ENCODE assay signal across 2 cellular contexts in genomic region chr18:67278984-67279383, GRCh38.
TF ChIP-seq lines count a peak whose summit lies in the region.

No MANE protein-coding gene starts in this region.

TF ChIP-seq in SK-N-SH, 30 proteins besides CTCF, POLR2A, EP300 and RAD21 (continued from another document):
- TF ChIP-seq RCOR1 (IDR thresholded peaks at IDR 0.05; ENCODE audit: low read length) (no peak), ELF1 (IDR thresholded peaks at IDR 0.05) (no peak), RFX5 (IDR thresholded peaks at IDR 0.05; ENCODE audit: low read length) (no peak)

TF ChIP-seq in SK-N-SH treated with all-trans-retinoic acid at 6 μM for 48 hours, 23 proteins besides CTCF, POLR2A, EP300 and RAD21 (continued from another document):
- TF ChIP-seq, protein P1, sequence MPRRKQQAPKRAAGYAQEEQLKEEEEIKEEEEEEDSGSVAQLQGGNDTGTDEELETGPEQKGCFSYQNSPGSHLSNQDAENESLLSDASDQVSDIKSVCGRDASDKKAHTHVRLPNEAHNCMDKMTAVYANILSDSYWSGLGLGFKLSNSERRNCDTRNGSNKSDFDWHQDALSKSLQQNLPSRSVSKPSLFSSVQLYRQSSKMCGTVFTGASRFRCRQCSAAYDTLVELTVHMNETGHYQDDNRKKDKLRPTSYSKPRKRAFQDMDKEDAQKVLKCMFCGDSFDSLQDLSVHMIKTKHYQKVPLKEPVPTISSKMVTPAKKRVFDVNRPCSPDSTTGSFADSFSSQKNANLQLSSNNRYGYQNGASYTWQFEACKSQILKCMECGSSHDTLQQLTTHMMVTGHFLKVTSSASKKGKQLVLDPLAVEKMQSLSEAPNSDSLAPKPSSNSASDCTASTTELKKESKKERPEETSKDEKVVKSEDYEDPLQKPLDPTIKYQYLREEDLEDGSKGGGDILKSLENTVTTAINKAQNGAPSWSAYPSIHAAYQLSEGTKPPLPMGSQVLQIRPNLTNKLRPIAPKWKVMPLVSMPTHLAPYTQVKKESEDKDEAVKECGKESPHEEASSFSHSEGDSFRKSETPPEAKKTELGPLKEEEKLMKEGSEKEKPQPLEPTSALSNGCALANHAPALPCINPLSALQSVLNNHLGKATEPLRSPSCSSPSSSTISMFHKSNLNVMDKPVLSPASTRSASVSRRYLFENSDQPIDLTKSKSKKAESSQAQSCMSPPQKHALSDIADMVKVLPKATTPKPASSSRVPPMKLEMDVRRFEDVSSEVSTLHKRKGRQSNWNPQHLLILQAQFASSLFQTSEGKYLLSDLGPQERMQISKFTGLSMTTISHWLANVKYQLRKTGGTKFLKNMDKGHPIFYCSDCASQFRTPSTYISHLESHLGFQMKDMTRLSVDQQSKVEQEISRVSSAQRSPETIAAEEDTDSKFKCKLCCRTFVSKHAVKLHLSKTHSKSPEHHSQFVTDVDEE (CRISPR knock-in tag; IDR thresholded peaks at IDR 0.05), result no peak
- TF ChIP-seq PATZ1 (CRISPR knock-in tag; IDR thresholded peaks at IDR 0.05; ENCODE audit: borderline replicate concordance), result no peak
- TF ChIP-seq SNAI2 (CRISPR knock-in tag; IDR thresholded peaks at IDR 0.05), result no peak
